ENCODE assay signal across 1 cellular context in genomic region chr17:60135160-60135950, GRCh38.
A peak's percentile ranks its signal among the peaks of the same experiment; 100 is the strongest.
TF ChIP-seq lines count a peak whose summit lies in the region.

No MANE protein-coding gene starts in this region.

TF ChIP-seq in HepG2, 621 proteins besides CTCF, POLR2A, EP300 and RAD21 (continued from another document and continues in another):
- TF ChIP-seq ZNF646 (CRISPR knock-in tag; IDR thresholded peaks at IDR 0.05): no peak
- peak; percentile 65; the same call in 1 of the 2 replicates for TF ChIP-seq POGK (CRISPR knock-in tag; conservative IDR thresholded peaks at IDR 0.05)
- no peak for TF ChIP-seq ZNF550 (CRISPR knock-in tag; IDR thresholded peaks at IDR 0.05; ENCODE audit: borderline replicate concordance)
- no peak for TF ChIP-seq RORA (CRISPR knock-in tag; IDR thresholded peaks at IDR 0.05)
- TF ChIP-seq ZNF251 (CRISPR knock-in tag; IDR thresholded peaks at IDR 0.05): 0 out of 2 replicates have a peak, but pooled peaks have one; percentile 46
- no peak for TF ChIP-seq U2AF2 (IDR thresholded peaks at IDR 0.05; ENCODE audit: low read depth, low read length)
- TF ChIP-seq TBX2 (CRISPR knock-in tag; IDR thresholded peaks at IDR 0.05; ENCODE audit: borderline replicate concordance): peak; percentile 89
- TF ChIP-seq, protein P1, sequence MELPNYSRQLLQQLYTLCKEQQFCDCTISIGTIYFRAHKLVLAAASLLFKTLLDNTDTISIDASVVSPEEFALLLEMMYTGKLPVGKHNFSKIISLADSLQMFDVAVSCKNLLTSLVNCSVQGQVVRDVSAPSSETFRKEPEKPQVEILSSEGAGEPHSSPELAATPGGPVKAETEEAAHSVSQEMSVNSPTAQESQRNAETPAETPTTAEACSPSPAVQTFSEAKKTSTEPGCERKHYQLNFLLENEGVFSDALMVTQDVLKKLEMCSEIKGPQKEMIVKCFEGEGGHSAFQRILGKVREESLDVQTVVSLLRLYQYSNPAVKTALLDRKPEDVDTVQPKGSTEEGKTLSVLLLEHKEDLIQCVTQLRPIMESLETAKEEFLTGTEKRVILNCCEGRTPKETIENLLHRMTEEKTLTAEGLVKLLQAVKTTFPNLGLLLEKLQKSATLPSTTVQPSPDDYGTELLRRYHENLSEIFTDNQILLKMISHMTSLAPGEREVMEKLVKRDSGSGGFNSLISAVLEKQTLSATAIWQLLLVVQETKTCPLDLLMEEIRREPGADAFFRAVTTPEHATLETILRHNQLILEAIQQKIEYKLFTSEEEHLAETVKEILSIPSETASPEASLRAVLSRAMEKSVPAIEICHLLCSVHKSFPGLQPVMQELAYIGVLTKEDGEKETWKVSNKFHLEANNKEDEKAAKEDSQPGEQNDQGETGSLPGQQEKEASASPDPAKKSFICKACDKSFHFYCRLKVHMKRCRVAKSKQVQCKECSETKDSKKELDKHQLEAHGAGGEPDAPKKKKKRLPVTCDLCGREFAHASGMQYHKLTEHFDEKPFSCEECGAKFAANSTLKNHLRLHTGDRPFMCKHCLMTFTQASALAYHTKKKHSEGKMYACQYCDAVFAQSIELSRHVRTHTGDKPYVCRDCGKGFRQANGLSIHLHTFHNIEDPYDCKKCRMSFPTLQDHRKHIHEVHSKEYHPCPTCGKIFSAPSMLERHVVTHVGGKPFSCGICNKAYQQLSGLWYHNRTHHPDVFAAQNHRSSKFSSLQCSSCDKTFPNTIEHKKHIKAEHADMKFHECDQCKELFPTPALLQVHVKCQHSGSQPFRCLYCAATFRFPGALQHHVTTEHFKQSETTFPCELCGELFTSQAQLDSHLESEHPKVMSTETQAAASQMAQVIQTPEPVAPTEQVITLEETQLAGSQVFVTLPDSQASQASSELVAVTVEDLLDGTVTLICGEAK (IDR thresholded peaks at IDR 0.05): no peak
- TF ChIP-seq, protein P1 (CRISPR knock-in tag; IDR thresholded peaks at IDR 0.05): peak; percentile 54
- no peak for TF ChIP-seq BHLHE40 (IDR thresholded peaks at IDR 0.05; ENCODE audit: low read length)
- TF ChIP-seq, protein P2, sequence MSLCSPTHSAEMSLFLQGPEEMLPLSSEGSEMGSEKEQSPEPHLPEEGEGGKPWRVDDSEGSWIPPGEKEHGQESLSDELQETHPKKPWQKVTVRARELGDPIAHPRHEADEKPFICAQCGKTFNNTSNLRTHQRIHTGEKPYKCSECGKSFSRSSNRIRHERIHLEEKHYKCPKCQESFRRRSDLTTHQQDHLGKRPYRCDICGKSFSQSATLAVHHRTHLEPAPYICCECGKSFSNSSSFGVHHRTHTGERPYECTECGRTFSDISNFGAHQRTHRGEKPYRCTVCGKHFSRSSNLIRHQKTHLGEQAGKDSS (CRISPR knock-in tag; IDR thresholded peaks at IDR 0.05; ENCODE audit: borderline replicate concordance, low read depth): 0 out of 2 replicates have a peak, but pooled peaks have one; percentile 51
- peak; percentile 40; the same call in 1 of the 2 replicates for TF ChIP-seq CBFB (CRISPR knock-in tag; IDR thresholded peaks at IDR 0.05)
- TF ChIP-seq, protein P3, sequence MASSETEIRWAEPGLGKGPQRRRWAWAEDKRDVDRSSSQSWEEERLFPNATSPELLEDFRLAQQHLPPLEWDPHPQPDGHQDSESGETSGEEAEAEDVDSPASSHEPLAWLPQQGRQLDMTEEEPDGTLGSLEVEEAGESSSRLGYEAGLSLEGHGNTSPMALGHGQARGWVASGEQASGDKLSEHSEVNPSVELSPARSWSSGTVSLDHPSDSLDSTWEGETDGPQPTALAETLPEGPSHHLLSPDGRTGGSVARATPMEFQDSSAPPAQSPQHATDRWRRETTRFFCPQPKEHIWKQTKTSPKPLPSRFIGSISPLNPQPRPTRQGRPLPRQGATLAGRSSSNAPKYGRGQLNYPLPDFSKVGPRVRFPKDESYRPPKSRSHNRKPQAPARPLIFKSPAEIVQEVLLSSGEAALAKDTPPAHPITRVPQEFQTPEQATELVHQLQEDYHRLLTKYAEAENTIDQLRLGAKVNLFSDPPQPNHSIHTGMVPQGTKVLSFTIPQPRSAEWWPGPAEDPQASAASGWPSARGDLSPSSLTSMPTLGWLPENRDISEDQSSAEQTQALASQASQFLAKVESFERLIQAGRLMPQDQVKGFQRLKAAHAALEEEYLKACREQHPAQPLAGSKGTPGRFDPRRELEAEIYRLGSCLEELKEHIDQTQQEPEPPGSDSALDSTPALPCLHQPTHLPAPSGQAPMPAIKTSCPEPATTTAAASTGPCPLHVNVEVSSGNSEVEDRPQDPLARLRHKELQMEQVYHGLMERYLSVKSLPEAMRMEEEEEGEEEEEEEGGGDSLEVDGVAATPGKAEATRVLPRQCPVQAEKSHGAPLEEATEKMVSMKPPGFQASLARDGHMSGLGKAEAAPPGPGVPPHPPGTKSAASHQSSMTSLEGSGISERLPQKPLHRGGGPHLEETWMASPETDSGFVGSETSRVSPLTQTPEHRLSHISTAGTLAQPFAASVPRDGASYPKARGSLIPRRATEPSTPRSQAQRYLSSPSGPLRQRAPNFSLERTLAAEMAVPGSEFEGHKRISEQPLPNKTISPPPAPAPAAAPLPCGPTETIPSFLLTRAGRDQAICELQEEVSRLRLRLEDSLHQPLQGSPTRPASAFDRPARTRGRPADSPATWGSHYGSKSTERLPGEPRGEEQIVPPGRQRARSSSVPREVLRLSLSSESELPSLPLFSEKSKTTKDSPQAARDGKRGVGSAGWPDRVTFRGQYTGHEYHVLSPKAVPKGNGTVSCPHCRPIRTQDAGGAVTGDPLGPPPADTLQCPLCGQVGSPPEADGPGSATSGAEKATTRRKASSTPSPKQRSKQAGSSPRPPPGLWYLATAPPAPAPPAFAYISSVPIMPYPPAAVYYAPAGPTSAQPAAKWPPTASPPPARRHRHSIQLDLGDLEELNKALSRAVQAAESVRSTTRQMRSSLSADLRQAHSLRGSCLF (CRISPR knock-in tag; IDR thresholded peaks at IDR 0.05; ENCODE audit: borderline replicate concordance): peak; percentile 96; the same call in 1 of the 2 replicates
- peak; percentile 75 for TF ChIP-seq PHF21A (CRISPR knock-in tag; IDR thresholded peaks at IDR 0.05)
- peak; percentile 64; the same call in 1 of the 2 replicates for TF ChIP-seq SRY (CRISPR knock-in tag; IDR thresholded peaks at IDR 0.05)
- peak; percentile 86 for TF ChIP-seq MXD1 (CRISPR knock-in tag; IDR thresholded peaks at IDR 0.05)
- TF ChIP-seq ZNF264 (CRISPR knock-in tag; IDR thresholded peaks at IDR 0.05): peak; percentile 89
- TF ChIP-seq, protein P4, sequence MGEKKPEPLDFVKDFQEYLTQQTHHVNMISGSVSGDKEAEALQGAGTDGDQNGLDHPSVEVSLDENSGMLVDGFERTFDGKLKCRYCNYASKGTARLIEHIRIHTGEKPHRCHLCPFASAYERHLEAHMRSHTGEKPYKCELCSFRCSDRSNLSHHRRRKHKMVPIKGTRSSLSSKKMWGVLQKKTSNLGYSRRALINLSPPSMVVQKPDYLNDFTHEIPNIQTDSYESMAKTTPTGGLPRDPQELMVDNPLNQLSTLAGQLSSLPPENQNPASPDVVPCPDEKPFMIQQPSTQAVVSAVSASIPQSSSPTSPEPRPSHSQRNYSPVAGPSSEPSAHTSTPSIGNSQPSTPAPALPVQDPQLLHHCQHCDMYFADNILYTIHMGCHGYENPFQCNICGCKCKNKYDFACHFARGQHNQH (CRISPR knock-in tag; IDR thresholded peaks at IDR 0.05): peak; percentile 56; the same call in 1 of the 2 replicates
